Comparison of ENCODE assay signal across 8 cellular contexts in the genomic region with DNA sequence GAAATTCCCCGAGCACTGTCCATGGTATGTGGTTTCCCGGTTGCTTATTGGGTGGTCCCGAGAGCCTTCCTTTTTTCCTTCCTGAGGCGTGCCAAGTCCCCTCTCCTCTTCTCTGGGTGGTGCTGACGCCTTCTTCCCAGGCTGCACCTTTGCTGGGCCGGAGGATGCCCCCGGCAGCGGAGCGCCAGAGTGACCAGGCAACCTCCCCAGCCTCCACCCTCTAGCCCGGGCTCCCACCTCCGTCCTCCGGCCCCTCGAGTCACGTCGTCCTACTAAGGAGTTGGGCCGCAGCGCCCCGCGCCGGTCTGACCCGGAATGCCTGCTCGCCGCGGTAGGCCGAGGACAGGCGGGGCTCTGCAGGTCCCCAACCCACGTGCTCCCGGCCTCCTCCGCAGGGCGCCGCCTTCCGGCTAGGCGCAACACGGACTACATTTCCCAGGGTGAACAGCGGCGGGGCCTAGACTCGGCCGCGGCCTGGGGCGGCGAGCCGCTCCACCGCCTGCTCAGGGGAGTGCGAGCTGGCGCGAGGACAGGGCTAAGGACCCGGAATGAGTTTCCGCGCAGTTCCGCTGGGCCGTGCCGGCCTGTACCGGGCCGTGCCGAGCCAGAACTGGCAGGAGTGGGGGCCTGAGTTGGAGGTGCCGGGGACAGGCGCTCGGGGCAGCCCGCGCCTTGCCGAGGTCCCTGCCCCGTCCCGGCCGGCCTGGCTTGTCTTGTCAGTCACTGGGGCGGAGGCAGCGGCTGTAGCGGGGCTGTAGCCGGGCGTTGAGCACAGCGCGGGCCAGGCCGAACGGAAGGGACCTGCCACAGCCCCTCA. TPM values are rescaled to one million over a fixed set of nuclear protein-coding genes. Genes with fewer than 3 reads are reported as not detected.
A peak's percentile ranks its signal among the peaks of the same experiment; 100 is the strongest.
DNase-seq lines count a peak whose midpoint lies in the region; ATAC-seq lines count a peak whose summit lies in the region.

A gene with protein sequence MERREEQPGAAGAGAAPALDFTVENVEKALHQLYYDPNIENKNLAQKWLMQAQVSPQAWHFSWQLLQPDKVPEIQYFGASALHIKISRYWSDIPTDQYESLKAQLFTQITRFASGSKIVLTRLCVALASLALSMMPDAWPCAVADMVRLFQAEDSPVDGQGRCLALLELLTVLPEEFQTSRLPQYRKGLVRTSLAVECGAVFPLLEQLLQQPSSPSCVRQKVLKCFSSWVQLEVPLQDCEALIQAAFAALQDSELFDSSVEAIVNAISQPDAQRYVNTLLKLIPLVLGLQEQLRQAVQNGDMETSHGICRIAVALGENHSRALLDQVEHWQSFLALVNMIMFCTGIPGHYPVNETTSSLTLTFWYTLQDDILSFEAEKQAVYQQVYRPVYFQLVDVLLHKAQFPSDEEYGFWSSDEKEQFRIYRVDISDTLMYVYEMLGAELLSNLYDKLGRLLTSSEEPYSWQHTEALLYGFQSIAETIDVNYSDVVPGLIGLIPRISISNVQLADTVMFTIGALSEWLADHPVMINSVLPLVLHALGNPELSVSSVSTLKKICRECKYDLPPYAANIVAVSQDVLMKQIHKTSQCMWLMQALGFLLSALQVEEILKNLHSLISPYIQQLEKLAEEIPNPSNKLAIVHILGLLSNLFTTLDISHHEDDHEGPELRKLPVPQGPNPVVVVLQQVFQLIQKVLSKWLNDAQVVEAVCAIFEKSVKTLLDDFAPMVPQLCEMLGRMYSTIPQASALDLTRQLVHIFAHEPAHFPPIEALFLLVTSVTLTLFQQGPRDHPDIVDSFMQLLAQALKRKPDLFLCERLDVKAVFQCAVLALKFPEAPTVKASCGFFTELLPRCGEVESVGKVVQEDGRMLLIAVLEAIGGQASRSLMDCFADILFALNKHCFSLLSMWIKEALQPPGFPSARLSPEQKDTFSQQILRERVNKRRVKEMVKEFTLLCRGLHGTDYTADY (plus strand): TSS at position 707 of the 817 bp plus-strand sequence. CDS start 651 bp downstream, outside the sequence.

- peaks cover 3% of the 10 kb centered on the region for H3K36me3 Mint-ChIP-seq in effector memory CD8-positive, alpha-beta T cell (ENCODE audit: insufficient read depth)

- H2BK5ac ChIP-seq in mesendoderm (ENCODE audit: low read length): peak within 1 kb of the TSS; percentile 66

- peaks cover 2% of the 10 kb centered on the region for H3K4me1 ChIP-seq in mesendoderm (ENCODE audit: control insufficient read depth, low read depth, low read length)

- peak within 1 kb of the TSS; percentile 94 to 96 for H3K4me3 Mint-ChIP-seq in effector memory CD8-positive, alpha-beta T cell

- H3K79me1 ChIP-seq in mesendoderm (ENCODE audit: low read length): peaks cover 4% of the 10 kb centered on the region

- H3K9ac ChIP-seq in mesendoderm (ENCODE audit: low read length): peak within 1 kb of the TSS; percentile 95

- peak within 1 kb of the TSS; percentile 46 for H3K27ac ChIP-seq in mesendoderm (ENCODE audit: low read depth, low read length)

- no peak within 1 kb of the TSS for H3K23ac ChIP-seq in mesendoderm (ENCODE audit: low read length)

- H3K18ac ChIP-seq in mesendoderm (ENCODE audit: low read length): no peak within 1 kb of the TSS

- peak within 1 kb of the TSS; percentile 94 to 98 for H3K27ac Mint-ChIP-seq in effector memory CD8-positive, alpha-beta T cell

- peak within 1 kb of the TSS; percentile 57 for H3K4me2 ChIP-seq in mesendoderm (ENCODE audit: low read length)

- no peak within 1 kb of the TSS for H4K5ac ChIP-seq in mesendoderm (ENCODE audit: low read length)

- DNase-seq in COR-L47 (lab: John Stamatoyannopoulos, UW): peak; percentile 73
- DNase-seq in HS-5 (ENCODE audit: low read depth): peak; percentile 84
- DNase-seq in NOMO-1 (lab: John Stamatoyannopoulos, UW; ENCODE audit: unreplicated experiment in 2 of 2): peak; percentile 96 to 97
- DNase-seq in activated CD8-positive, alpha-beta memory T cell treated with anti-CD3 and anti-CD28 coated beads for 4 hours (ENCODE audit: low read depth in 2 of 2): peak; percentile 89 to 90
- DNase-seq in effector memory CD8-positive, alpha-beta T cell: peak; percentile 94 to 98 (median 96)
- peak; percentile 98 for DNase-seq in mesendoderm
- DNase-seq in stimulated activated CD8-positive, alpha-beta memory T cell treated with anti-CD3 and anti-CD28 coated beads, Interleukin-15, amount 100 ng/mL, for 1 hour (ENCODE audit: low read depth): peak; percentile 88

- no peaks in the 10 kb centered on the region for H3K9me3 Mint-ChIP-seq in effector memory CD8-positive, alpha-beta T cell

- no peak within 1 kb of the TSS for H2AK5ac ChIP-seq in mesendoderm (ENCODE audit: low read length)

- no peaks in the 10 kb centered on the region for H3K27me3 ChIP-seq in mesendoderm (ENCODE audit: insufficient read depth, low read length, poor library complexity)

- no CpG with 5 or more reads among the region's 73 CpGs for WGBS in mesendoderm (ENCODE audit: extremely low coverage, insufficient coverage, low lambda C conversion rate)

- no peak within 1 kb of the TSS for H3K4ac ChIP-seq in mesendoderm (ENCODE audit: low read depth, low read length)

- peak within 1 kb of the TSS; percentile 83 for H3K4me3 ChIP-seq in mesendoderm (ENCODE audit: low read length)

- peaks cover 34 to 65% of the 10 kb centered on the region in 2 donors for H3K4me1 Mint-ChIP-seq in effector memory CD8-positive, alpha-beta T cell (ENCODE audit: low read depth in 2 of 2)

- peak within 1 kb of the TSS; percentile 98 for H3K56ac ChIP-seq in mesendoderm (ENCODE audit: low read length)

- no peaks in the 10 kb centered on the region for H3K27me3 Mint-ChIP-seq in effector memory CD8-positive, alpha-beta T cell

- no peak within 1 kb of the TSS for H2BK120ac ChIP-seq in mesendoderm (ENCODE audit: low read depth, low read length)

- ATAC-seq in GM19468 (IDR thresholded peaks at IDR 0.05; ENCODE audit: extremely low read depth, unreplicated experiment): peak; percentile 85
- ATAC-seq in effector memory CD8-positive, alpha-beta T cell (replicated peaks): peak; percentile 96

- no peak within 1 kb of the TSS for H4K8ac ChIP-seq in mesendoderm (ENCODE audit: low read depth, low read length)

- H3K36me3 ChIP-seq in mesendoderm (ENCODE audit: control insufficient read depth, insufficient read depth, low read length): no peaks in the 10 kb centered on the region

- no peak within 1 kb of the TSS for H2BK15ac ChIP-seq in mesendoderm (replicated peaks; ENCODE audit: low read depth)

- H3K79me2 ChIP-seq in mesendoderm (ENCODE audit: control insufficient read depth, insufficient read depth, low read length): no peaks in the 10 kb centered on the region

RNA-seq across cellular contexts. Expression of the gene that starts here (rescaled TPM):
- 10.8 TPM for polyA plus RNA-seq in mesendoderm (2013, experiment 1 of 2)
- 9.7 TPM for polyA plus RNA-seq in mesendoderm (2013, experiment 2 of 2)

Comparison
In these comparisons a context has a peak if more than half of its experiments do, and no peak if none do; other contexts are left out.
1. Peak in every context shown above with its lines: DNase-seq, ATAC-seq, H3K4me3 ChIP-seq and H3K27ac ChIP-seq.